ENCODE assay signal across 8 cellular contexts in genomic region chr11:65428578-65429068, GRCh38. TPM values are rescaled to one million over a fixed set of nuclear protein-coding genes. Genes with fewer than 3 reads are reported as not detected.
DNase-seq lines count a peak whose midpoint lies in the region; ATAC-seq, FAIRE-seq and TF ChIP-seq lines count a peak whose summit lies in the region.

No MANE protein-coding gene starts in this region.

- no TSS peak for BruUV-seq in Calu3 (replicated peaks; lab: Mats Ljungman, UMichigan)

- peak overlapping the region; percentile 90 for H3K4me3 Mint-ChIP-seq in Calu3 (ENCODE audit: low read depth, unreplicated experiment)

- peak overlapping the region; percentile 99 for H3K27ac Mint-ChIP-seq in Calu3 (ENCODE audit: unreplicated experiment)

- peak in 3 of 4 donors; percentile 0 to 2 (median 1) for ATAC-seq in pancreas
- ATAC-seq in GM19467 (IDR thresholded peaks at IDR 0.05; ENCODE audit: unreplicated experiment), result no peak

- TF ChIP-seq EP300 in SK-N-SH (IDR thresholded peaks at IDR 0.05; ENCODE audit: borderline replicate concordance in 1 of 2, low read depth in 1 of 2, low read length in 1 of 2), result no peak

- peak overlapping the region; percentile 100 for H3K27ac ChIP-seq in SK-N-SH (ENCODE audit: low read depth in 2 of 2, low read length in 1 of 2)
- H3K27ac ChIP-seq in pancreas, result peak overlapping the region in 3 of 4 donors; percentile 99

- no peaks in the 10 kb centered on the region for H3K27me3 Mint-ChIP-seq in Calu3 (ENCODE audit: unreplicated experiment)

- DNase-seq in Calu3 (no peak), SK-N-SH (no peak), epithelial cell of proximal tubule (ENCODE audit: low read depth) (no peak), pancreas (peak in 5 of 6 donors; percentile 39 to 71 (median 47)), GM10266 (ENCODE audit: extremely low spot score) (no peak), GDM1 (lab: John Stamatoyannopoulos, UW) (no peak), NCI-H1092 treated with DMSO at 0.1 percent for 48 hours (lab: John Stamatoyannopoulos, UW) (no peak)

- peaks cover 99% of the 10 kb centered on the region for H3F3A ChIP-seq in SK-N-SH (replicated peaks; ENCODE audit: insufficient read depth)

- CTCF ChIA-PET in Calu3 (lab: Charles Lee), result interaction anchor here (1.2 to 1.5 kb wide), 2 partner anchors 12 to 74 kb away, joined by 3 to 6 read pairs; no protein-coding TSS in a partner anchor
- CTCF ChIA-PET in SK-N-SH (lab: Yijun Ruan, JAX), result interaction anchor here (2.5 kb wide), 1 partner anchor 12 kb away, joined by 11 read pairs; no protein-coding TSS in a partner anchor

- no peak overlapping the region for H2AFZ ChIP-seq in SK-N-SH (ENCODE audit: low read depth)

- FAIRE-seq in pancreas (lab: Jason Lieb, UNC), result no peak

- POLR2A ChIA-PET in SK-N-SH (lab: Yijun Ruan, JAX), result interaction anchor here (1.9 to 17.2 kb wide), 2 partner anchors 10 to 70 kb away, joined by 11 to 1027 read pairs; partner anchors contain the start of gene MALAT1

- H3K9me3 Mint-ChIP-seq in Calu3 (ENCODE audit: low read depth, unreplicated experiment), result no peaks in the 10 kb centered on the region

- peaks cover 100% of the 10 kb centered on the region for H3K79me2 ChIP-seq in SK-N-SH (ENCODE audit: insufficient read depth)

- H3K9ac ChIP-seq in SK-N-SH, result peak overlapping the region; percentile 98

- intact Hi-C loops in Calu3 (cut with micrococcal nuclease; ENCODE audit: unreplicated experiment) (loop anchor here (2.0 kb wide), 1 partner anchor 76 kb away; no protein-coding TSS in a partner anchor), pancreas (cut with DNase I) (no loop called here)

- H3K9me3 ChIP-seq in SK-N-SH (no peaks in the 10 kb centered on the region), pancreas (no peaks in the 10 kb centered on the region)

- peaks cover 99% of the 10 kb centered on the region for H3K36me3 Mint-ChIP-seq in Calu3 (ENCODE audit: insufficient read depth, unreplicated experiment)

- TF ChIP-seq CTCF in Calu3 (IDR thresholded peaks at IDR 0.05; ENCODE audit: unreplicated experiment) (no peak), SK-N-SH (IDR thresholded peaks at IDR 0.05) (no peak), epithelial cell of proximal tubule (conservative IDR thresholded peaks at IDR 0.05; ENCODE audit: low read depth, low read length) (no peak), pancreas (IDR thresholded peaks at IDR 0.05) (no peak), GM10266 (IDR thresholded peaks at IDR 0.05; ENCODE audit: control insufficient read depth, insufficient read depth, low read depth, missing control alignments) (no peak)

- peaks cover 67 to 98% of the 10 kb centered on the region in 2 experiments for H3K36me3 ChIP-seq in SK-N-SH (replicated peaks in 1 of 2; ENCODE audit: control insufficient read depth in 1 of 2, insufficient read depth in 2 of 2, low read length in 1 of 2)
- H3K36me3 ChIP-seq in pancreas, result peaks cover 0 to 31% (median 0%) of the 10 kb centered on the region in 3 donors

- no peak for TF ChIP-seq RAD21 in SK-N-SH (IDR thresholded peaks at IDR 0.05; ENCODE audit: low read length)

- peak overlapping the region; percentile 94 for H3K4me2 ChIP-seq in SK-N-SH

- no peaks in the 10 kb centered on the region for H3K9me2 ChIP-seq in SK-N-SH

- peaks cover 62% of the 10 kb centered on the region for H3K4me1 Mint-ChIP-seq in Calu3 (ENCODE audit: low read depth, unreplicated experiment)

- H3K4me3 ChIP-seq in SK-N-SH (ENCODE audit: low read depth in 2 of 2, low read length in 1 of 2) (peak overlapping the region; percentile 77 to 83), epithelial cell of proximal tubule (ENCODE audit: low read depth, low read length) (peak overlapping the region; percentile 85), pancreas (peak overlapping the region in 2 of 4 donors; percentile 81 to 93)

- 11% methylated on average over 5 of the region's 5 CpGs for WGBS in SK-N-SH (ENCODE audit: low lambda C conversion rate)
- 28 to 42% methylated on average over 5 of the region's 5 CpGs for WGBS in pancreas, 2 donors

- H4K20me1 ChIP-seq in SK-N-SH (ENCODE audit: insufficient read depth), result peaks cover 100% of the 10 kb centered on the region

- no peaks in the 10 kb centered on the region for H3K27me3 ChIP-seq in SK-N-SH (ENCODE audit: insufficient read depth)
- H3K27me3 ChIP-seq in pancreas, result no peaks in the 10 kb centered on the region

- peaks cover 4 to 34% of the 10 kb centered on the region in 2 experiments; a peak in 2 of 4 replicates for H3K4me1 ChIP-seq in SK-N-SH (ENCODE audit: control insufficient read depth in 1 of 2, insufficient read depth in 2 of 2, low read depth in 1 of 2, low read length in 1 of 2)
- H3K4me1 ChIP-seq in pancreas, result peaks cover 5 to 58% (median 16%) of the 10 kb centered on the region in 3 donors

TF ChIP-seq in SK-N-SH, 30 proteins besides CTCF, POLR2A, EP300 and RAD21:
- no peak for TF ChIP-seq FOSL2 (IDR thresholded peaks at IDR 0.05; ENCODE audit: borderline replicate concordance, low read depth)
- peak; percentile 91 for TF ChIP-seq POLR2AphosphoS5 (IDR thresholded peaks at IDR 0.05; ENCODE audit: low read depth, low read length)
- peak; percentile 34; the same call in 1 of the 2 replicates for TF ChIP-seq ZBTB33 (IDR thresholded peaks at IDR 0.05; ENCODE audit: borderline replicate concordance, low read depth)
- TF ChIP-seq EZH2phosphoT487 (IDR thresholded peaks at IDR 0.05; ENCODE audit: borderline replicate concordance, low read depth), result no peak
- TF ChIP-seq CHD2 (IDR thresholded peaks at IDR 0.05; ENCODE audit: low read length, partially characterized antibody), result peak; percentile 14
TF ChIP-seq in SK-N-SH: peak in this region for 3.

RNA-seq across cellular contexts. Expression of gene NEAT1, which starts 6.0 kb away (rescaled TPM):
- total RNA-seq in Calu3 (2022), result 605 and 821 TPM in 2 replicates
- 435 and 479 TPM in 2 replicates for polyA plus RNA-seq in SK-N-SH (2012; rRNA removed)
- polyA plus RNA-seq in SK-N-SH (2012; cell fraction: cytosol; rRNA removed), result 93.7 and 99.2 TPM in 2 replicates
- 3,897 and 4,476 TPM in 2 replicates for polyA plus RNA-seq in SK-N-SH (2012; cell fraction: nucleus; rRNA removed)
- 6.4 and 27.0 TPM in 2 replicates for total RNA-seq in epithelial cell of proximal tubule
- total RNA-seq in pancreas, result 1,000 to 10,000 TPM in 1 of 6 donors, 100 to 1,000 TPM in 5; 295 to 1,475 (median 528) TPM
- polyA plus RNA-seq in pancreas, result 1,000 to 10,000 TPM; 1,390 to 2,770 TPM

RNA-seq across cellular contexts. Expression of gene FRMD8, which starts 42.2 kb away (rescaled TPM):
- total RNA-seq in Calu3 (2022) (40.2 and 51.9 TPM in 2 replicates), epithelial cell of proximal tubule (43.5 and 49.5 TPM in 2 replicates), pancreas (10 to 100 TPM; 15.4 to 28.9 (median 18.8) TPM)
- polyA plus RNA-seq in SK-N-SH (2012; rRNA removed) (17.4 and 19.0 TPM in 2 replicates), pancreas (10 to 100 TPM; 15.0 to 15.7 TPM)
- 8.0 and 14.0 TPM in 2 replicates for polyA plus RNA-seq in SK-N-SH (2012; cell fraction: cytosol; rRNA removed)
- polyA plus RNA-seq in SK-N-SH (2012; cell fraction: nucleus; rRNA removed), result 32.3 and 58.1 TPM in 2 replicates

RNA-seq across cellular contexts. Expression of gene SLC25A45, which starts 46.2 kb away (rescaled TPM):
- total RNA-seq in Calu3 (2022), result 2.9 and 4.0 TPM in 2 replicates
- polyA plus RNA-seq in SK-N-SH (2012; rRNA removed), result 3.1 and 3.6 TPM in 2 replicates
- polyA plus RNA-seq in SK-N-SH (2012; cell fraction: cytosol; rRNA removed), result 1.2 and 1.8 TPM in 2 replicates
- 13.7 and 17.4 TPM in 2 replicates for polyA plus RNA-seq in SK-N-SH (2012; cell fraction: nucleus; rRNA removed)
- 0.29 and 1.2 TPM in 2 replicates for total RNA-seq in epithelial cell of proximal tubule
- 10 to 100 TPM; 16.2 to 53.4 (median 26.3) TPM for total RNA-seq in pancreas
- 10 to 100 TPM; 38.0 to 58.2 TPM for polyA plus RNA-seq in pancreas

Comparison
In these comparisons a context has a peak if more than half of its experiments do, and no peak if none do; other contexts are left out.
1. DNase-seq: peak in pancreas (5 of 6); none in Calu3 (single experiment), SK-N-SH (single experiment), epithelial cell of proximal tubule (single experiment), GM10266 (single experiment), GDM1 (single experiment) and NCI-H1092 treated with DMSO at 0.1 percent for 48 hours (single experiment).
2. RNA of gene NEAT1, which starts 6.0 kb away (total RNA-seq): 295 to 1,475 TPM in pancreas and 605 to 821 TPM in Calu3; 6.4 to 27.0 TPM in epithelial cell of proximal tubule; every median in the first group is over 10 times any median in the second.